In genomic region chr16:86575754-86576557, GRCh38 we compare ENCODE assay signal across 8 cellular contexts. TPM values are rescaled to one million over a fixed set of nuclear protein-coding genes. Genes with fewer than 3 reads are reported as not detected.
DNase-seq lines count a peak whose midpoint lies in the region; ATAC-seq and TF ChIP-seq lines count a peak whose summit lies in the region.

No MANE protein-coding gene starts in this region.

- no peaks in the 10 kb centered on the region for H3K9me3 Mint-ChIP-seq in natural killer cell

- no peaks in the 10 kb centered on the region for H3K36me3 ChIP-seq in upper lobe of right lung

- intact Hi-C loops in natural killer cell (cut with micrococcal nuclease) (no loop called here), upper lobe of right lung (cut with DNase I) (loop anchor here (10.0 kb wide), 1 partner anchor 189 kb away; no protein-coding TSS in a partner anchor)

- H3K27ac ChIP-seq in upper lobe of right lung: no peak overlapping the region

- H3K4me3 Mint-ChIP-seq in natural killer cell: peak overlapping the region; percentile 57

- no peaks in the 10 kb centered on the region for H3K36me3 Mint-ChIP-seq in natural killer cell

- TF ChIP-seq CTCF in GM10266 (IDR thresholded peaks at IDR 0.05; ENCODE audit: control insufficient read depth, insufficient read depth, low read depth, missing control alignments) (peak; percentile 52), fibroblast of pulmonary artery (IDR thresholded peaks at IDR 0.05; ENCODE audit: low read length, missing control alignments) (peak; percentile 70), natural killer cell (IDR thresholded peaks at IDR 0.05) (no peak), upper lobe of right lung (IDR thresholded peaks at IDR 0.05) (peak; percentile 42)

- peak; percentile 66 for DNase-seq in GM10266 (ENCODE audit: extremely low spot score)
- peak; percentile 28 for DNase-seq in NCI-H128 (lab: John Stamatoyannopoulos, UW; ENCODE audit: unreplicated experiment)
- DNase-seq in activated T-cell treated with anti-CD3 and anti-CD28 coated beads, Interleukin-2, amount 50 U/mL, for 1 hour: peak; percentile 43
- DNase-seq in fibroblast of pulmonary artery (ENCODE audit: low read depth): peak; percentile 95
- DNase-seq in natural killer cell: no peak
- DNase-seq in upper lobe of right lung: no peak

- H3K27me3 ChIP-seq in upper lobe of right lung: peaks cover 99% of the 10 kb centered on the region

- H3K9me3 ChIP-seq in upper lobe of right lung: no peaks in the 10 kb centered on the region

- peaks cover 11% of the 10 kb centered on the region for H3K4me1 ChIP-seq in upper lobe of right lung

- peaks cover 59 to 66% of the 10 kb centered on the region in 2 donors for H3K27me3 Mint-ChIP-seq in natural killer cell (ENCODE audit: low read depth in 2 of 2)

- H3K4me1 Mint-ChIP-seq in natural killer cell: peaks cover 5 to 10% of the 10 kb centered on the region in 2 donors

- H3K4me3 ChIP-seq in fibroblast of pulmonary artery (replicated peaks; ENCODE audit: low read depth, low read length): peak overlapping the region; percentile 66
- peak overlapping the region; percentile 39 for H3K4me3 ChIP-seq in upper lobe of right lung

- ATAC-seq in natural killer cell (peak; percentile 15 to 87 (median 73)), upper lobe of right lung (peak; percentile 45), HG02973 (IDR thresholded peaks at IDR 0.05; ENCODE audit: unreplicated experiment) (no peak), HG03280 (IDR thresholded peaks at IDR 0.05; ENCODE audit: unreplicated experiment) (no peak)

- H3K27ac Mint-ChIP-seq in natural killer cell: no peak overlapping the region

RNA-seq across cellular contexts. Expression of gene FOXL1, which starts 2.4 kb away (rescaled TPM):
- under 1 TPM in 1 of 3 donors, not detected in 2; 0.10 TPM for total RNA-seq in natural killer cell
- total RNA-seq in upper lobe of right lung: 0.81 TPM

RNA-seq across cellular contexts. Expression of gene FOXC2, which starts 9.3 kb away (rescaled TPM):
- total RNA-seq in natural killer cell (under 1 TPM in 1 of 3 donors, not detected in 2; 0.14 TPM), upper lobe of right lung (1.1 TPM)

RNA-seq across cellular contexts. Expression of gene MTHFSD, which starts 20.9 kb away (rescaled TPM):
- 10 to 100 TPM; 14.3 to 22.0 (median 16.9) TPM for total RNA-seq in natural killer cell
- total RNA-seq in upper lobe of right lung: 18.7 TPM

Comparison
In these comparisons a context has a peak if more than half of its experiments do, and no peak if none do; other contexts are left out.
1. DNase-seq: peak in GM10266 (single experiment), NCI-H128 (single experiment), activated T-cell treated with anti-CD3 and anti-CD28 coated beads, Interleukin-2, amount 50 U/mL, for 1 hour (single experiment) and fibroblast of pulmonary artery (single experiment); none in natural killer cell (single experiment) and upper lobe of right lung (single experiment).
2. ATAC-seq: peak in natural killer cell (3 of 3) and upper lobe of right lung (single experiment); none in HG02973 (single experiment) and HG03280 (single experiment).